14 cellular contexts compared by ENCODE assay signal in genomic region chr7:31175672-31176071, GRCh38.
A peak's percentile ranks its signal among the peaks of the same experiment; 100 is the strongest.
DNase-seq lines count a peak whose midpoint lies in the region; ATAC-seq and TF ChIP-seq lines count a peak whose summit lies in the region.
"Had no signal": no experiment of that assay in that cellular context is flagged by ENCODE, and none has a peak within 500 bp of the region (broad histone marks: within the 10 kb centered on the region; RNA-seq: fewer than 3 reads in every experiment).

No MANE protein-coding gene starts in this region.

- CTCF ChIA-PET in HEK293T (lab: Yijun Ruan, JAX) = interaction anchor here (0.8 to 1.0 kb wide), 2 partner anchors 13 to 192 kb away, joined by 3 read pairs; no protein-coding TSS in a partner anchor

- no peak for ATAC-seq in GM19467 (IDR thresholded peaks at IDR 0.05; ENCODE audit: unreplicated experiment)
- ATAC-seq: left ventricle myocardium superior had no signal

- DNase-seq in HEK293T (ENCODE audit: extremely low spot score) (peak; percentile 23), RPMI7951 (ENCODE audit: low read depth) (peak; percentile 6), iPS-NIHi11 (ENCODE audit: low spot score) (peak; percentile 33), cerebellar nuclear complex (lab: John Stamatoyannopoulos, UW) (no peak)
- no peak for DNase-seq in activated CD4-positive, alpha-beta T cell treated with anti-CD3 and anti-CD28 coated beads for 48 hours
- DNase-seq in activated CD4-positive, alpha-beta T cell treated with anti-CD3 and anti-CD28 coated beads, Interleukin-2, amount 50 U/mL, for 4 hours = no peak
- DNase-seq: activated CD4-positive, alpha-beta memory T cell treated with anti-CD3 and anti-CD28 coated beads, Interleukin-2, amount 10 ng/mL, durations not matched to agents 7 days and 5 days; activated effector memory CD4-positive, alpha-beta T cell treated with Interleukin-2 at 50 U/mL for 16 hours; GM23248; left ventricle myocardium superior; NCI-H1417 treated with DMSO at 0.1 percent for 48 hours; NK-92 treated with Interleukin-12 subunit alpha and Interleukin-12 subunit beta, amount 100 ng/mL, for 24 hours had no signal

- TF ChIP-seq CTCF in C4-2B (conservative IDR thresholded peaks at IDR 0.05) = peak; percentile 54

- H3K27ac ChIP-seq in C4-2B = no peak overlapping the region
- H3K27ac ChIP-seq: GM23248 had no signal

- POLR2A ChIA-PET in HEK293T (lab: Yijun Ruan, JAX) = no interaction called here

TF ChIP-seq in HEK293T, 16 proteins besides CTCF, POLR2A, EP300 and RAD21:
- TF ChIP-seq CTBP1 (IDR thresholded peaks at IDR 0.05; ENCODE audit: borderline replicate concordance) = no peak
- TF ChIP-seq TARDBP (IDR thresholded peaks at IDR 0.05) = no peak
- no peak for TF ChIP-seq FOXM1 (IDR thresholded peaks at IDR 0.05; ENCODE audit: borderline replicate concordance)
- TF ChIP-seq LEF1 (IDR thresholded peaks at IDR 0.05; ENCODE audit: borderline replicate concordance) = no peak

Comparison
In these comparisons a context has a peak if more than half of its experiments do, and no peak if none do; other contexts are left out.
1. DNase-seq: peak in HEK293T (single experiment), RPMI7951 (single experiment) and iPS-NIHi11 (single experiment); none in cerebellar nuclear complex (0 of 2), activated CD4-positive, alpha-beta T cell treated with anti-CD3 and anti-CD28 coated beads for 48 hours (single experiment) and activated CD4-positive, alpha-beta T cell treated with anti-CD3 and anti-CD28 coated beads, Interleukin-2, amount 50 U/mL, for 4 hours (0 of 2).